18 cellular contexts compared by ENCODE assay signal in genomic region chr1:248892590-248892989, GRCh38. TPM values are rescaled to one million over a fixed set of nuclear protein-coding genes. Genes with fewer than 3 reads are reported as not detected.
DNase-seq lines count a peak whose midpoint lies in the region; ATAC-seq, FAIRE-seq and TF ChIP-seq lines count a peak whose summit lies in the region.
"Had no signal": no experiment of that assay in that cellular context is flagged by ENCODE, and none has a peak within 500 bp of the region (broad histone marks: within the 10 kb centered on the region; RNA-seq: fewer than 3 reads in every experiment).

No MANE protein-coding gene starts in this region.

- H3K79me2 ChIP-seq in K562 (ENCODE audit: control insufficient read depth, insufficient read depth, low read length): no peaks in the 10 kb centered on the region

- H3K27me3 ChIP-seq in K562 (ENCODE audit: control insufficient read depth in 2 of 2, insufficient read depth in 2 of 2, low read length in 2 of 2): no peaks in the 10 kb centered on the region
- peaks cover 0 to 7% of the 10 kb centered on the region in 2 donors for H3K27me3 ChIP-seq in small intestine (ENCODE audit: control insufficient read depth in 2 of 2, insufficient read depth in 2 of 2, low read length in 2 of 2)

- H3K9ac ChIP-seq in K562 (ENCODE audit: insufficient read depth in 1 of 2, low read depth in 2 of 2, low read length in 2 of 2): no peak overlapping the region
- H3K9ac ChIP-seq: GM23248 had no signal

- FAIRE-seq in K562 (lab: Jason Lieb, UNC) (no peak), small intestine (lab: Jason Lieb, UNC) (no peak)
- FAIRE-seq: A549, GM12892, GM18507 had no signal

- in situ Hi-C loops in K562 (cut with MboI): no loop called here
- in situ Hi-C loops in G401 (cut with HindIII; ENCODE audit: low sequenced_read_pairs): no loop called here

- WGBS in K562 (ENCODE audit: insufficient coverage, low coverage, missing lambda C conversion rate): 28% methylated on average over 1 of the region's 1 CpG
- 71 to 82% (median 78%) methylated on average over 1 of the region's 1 CpG for WGBS in small intestine, 3 donors

- H3K9me1 ChIP-seq in K562 (ENCODE audit: control insufficient read depth, insufficient read depth, low read length): no peaks in the 10 kb centered on the region

- H3K4me1 ChIP-seq in K562 (replicated peaks in 1 of 2; ENCODE audit: control insufficient read depth in 2 of 2, insufficient read depth in 2 of 2, low read length in 2 of 2) (peaks cover 33 to 38% of the 10 kb centered on the region in 2 experiments), small intestine (ENCODE audit: control insufficient read depth in 2 of 2, insufficient read depth in 1 of 2, low read depth in 1 of 2, low read length in 1 of 2) (no peaks in the 10 kb centered on the region)
- H3K4me1 ChIP-seq: A549, HAP-1 had no signal

- BruUV-seq in K562 (replicated peaks; lab: Mats Ljungman, UMichigan): no TSS peak

- no peaks in the 10 kb centered on the region for H3K4me1 Mint-ChIP-seq in activated CD4-positive, alpha-beta T cell treated with anti-CD3 and anti-CD28 coated beads, Interleukin-2, amount 10 ng/mL, durations not matched to agents 7 days and 5 days
- H3K4me1 Mint-ChIP-seq: CD4-positive, alpha-beta memory T cell had no signal

- no peak overlapping the region for H3K4me3 Mint-ChIP-seq in activated CD4-positive, alpha-beta T cell treated with anti-CD3 and anti-CD28 coated beads, Interleukin-2, amount 10 ng/mL, durations not matched to agents 7 days and 5 days
- H3K4me3 Mint-ChIP-seq: CD14-positive monocyte; CD4-positive, alpha-beta memory T cell had no signal

- no peak overlapping the region for H3K4me3 ChIP-seq in K562
- no peak overlapping the region for H3K4me3 ChIP-seq in small intestine (ENCODE audit: low read depth in 1 of 2, low read length in 2 of 2)
- H3K4me3 ChIP-seq: A549, GM23248, HAP-1 had no signal

- H3K27ac ChIP-seq in K562 (ENCODE audit: extremely low read depth, low read depth, low read length) (no peak overlapping the region), small intestine (ENCODE audit: low read depth in 1 of 2, low read length in 1 of 2) (no peak overlapping the region)
- H3K27ac ChIP-seq: 22Rv1, A549, GM23248, HL-60 had no signal

- no peaks in the 10 kb centered on the region for H3K9me3 ChIP-seq in K562 (replicated peaks; ENCODE audit: control insufficient read depth, insufficient read depth, low read depth, low read length)
- no peaks in the 10 kb centered on the region for H3K9me3 ChIP-seq in small intestine (ENCODE audit: control insufficient read depth, low read depth)
- H3K9me3 ChIP-seq: A549, HAP-1 had no signal

- no peak overlapping the region for H3K4me2 ChIP-seq in K562 (ENCODE audit: insufficient read depth, low read length)
- H3K4me2 ChIP-seq: A549 had no signal

- ATAC-seq in K562 (peak; percentile 3; the same call in 1 of the 3 replicates), left lobe of liver (no peak)

- H3K9me3 Mint-ChIP-seq in activated CD4-positive, alpha-beta T cell treated with anti-CD3 and anti-CD28 coated beads, Interleukin-2, amount 10 ng/mL, durations not matched to agents 7 days and 5 days: no peaks in the 10 kb centered on the region
- H3K9me3 Mint-ChIP-seq: CD4-positive, alpha-beta memory T cell had no signal

- CTCF ChIA-PET in K562 (lab: Yijun Ruan, JAX; ENCODE audit: low intra/inter-chr PET ratio): no interaction called here
- CTCF ChIA-PET in activated CD4-positive, alpha-beta T cell treated with anti-CD3 and anti-CD28 coated beads, Interleukin-2, amount 10 ng/mL, durations not matched to agents 7 days and 5 days (lab: Charles Lee): no interaction called here

- H2AFZ ChIP-seq in K562 (ENCODE audit: low read depth, low read length): no peak overlapping the region
- H2AFZ ChIP-seq: GM23248 had no signal

- no peak overlapping the region for H3K27ac Mint-ChIP-seq in activated CD4-positive, alpha-beta T cell treated with anti-CD3 and anti-CD28 coated beads, Interleukin-2, amount 10 ng/mL, durations not matched to agents 7 days and 5 days
- H3K27ac Mint-ChIP-seq: CD14-positive monocyte; CD4-positive, alpha-beta memory T cell had no signal

- intact Hi-C loops in K562 (cut with micrococcal nuclease): no loop called here

- DNase-seq in DMS53 (lab: John Stamatoyannopoulos, UW): peak; percentile 51
- no peak for DNase-seq in DMS53 treated with DMSO at 0.1 percent for 48 hours (lab: John Stamatoyannopoulos, UW; ENCODE audit: unreplicated experiment)
- peak in 1 of 4 experiments; percentile 57 for DNase-seq in K562 (ENCODE audit: extremely low read depth in 1 of 4, low spot score in 3 of 4)
- peak; percentile 69 for DNase-seq in small intestine
- DNase-seq in G401 (ENCODE audit: low spot score): no peak
- no peak for DNase-seq in left lobe of liver (ENCODE audit: low spot score)
- no peak for DNase-seq in activated CD4-positive, alpha-beta T cell treated with anti-CD3 and anti-CD28 coated beads, Interleukin-2, amount 10 ng/mL, durations not matched to agents 7 days and 5 days
- DNase-seq: AML-193; CD4-positive, alpha-beta memory T cell; GDM1; GM23248 had no signal

- TF ChIP-seq EP300 in K562 (IDR thresholded peaks at IDR 0.05; ENCODE audit: low read length): no peak

- no peaks in the 10 kb centered on the region for H3K36me3 Mint-ChIP-seq in activated CD4-positive, alpha-beta T cell treated with anti-CD3 and anti-CD28 coated beads, Interleukin-2, amount 10 ng/mL, durations not matched to agents 7 days and 5 days (ENCODE audit: low read depth)
- H3K36me3 Mint-ChIP-seq: CD14-positive monocyte; CD4-positive, alpha-beta memory T cell had no signal

- no peak for TF ChIP-seq RAD21 in K562 (CRISPR knock-in tag; conservative IDR thresholded peaks at IDR 0.05 in 1 of 2, IDR thresholded peaks at IDR 0.05 in 1 of 2)

- no peaks in the 10 kb centered on the region for H3K36me3 ChIP-seq in K562 (ENCODE audit: control insufficient read depth, insufficient read depth, low read length)
- H3K36me3 ChIP-seq in small intestine (ENCODE audit: control insufficient read depth in 2 of 2, insufficient read depth in 2 of 2, low read length in 2 of 2): no peaks in the 10 kb centered on the region
- H3K36me3 ChIP-seq: HAP-1 had no signal

- H4K20me1 ChIP-seq in K562 (replicated peaks; ENCODE audit: control insufficient read depth, insufficient read depth, low read length): no peaks in the 10 kb centered on the region

- POLR2A ChIA-PET in K562 (lab: Yijun Ruan, JAX): interaction anchor here (1.8 kb wide), 1 partner anchor 8 kb away, joined by 5 read pairs; no protein-coding TSS in a partner anchor
- POLR2A ChIA-PET in activated CD4-positive, alpha-beta T cell treated with anti-CD3 and anti-CD28 coated beads, Interleukin-2, amount 10 ng/mL, durations not matched to agents 7 days and 5 days (lab: Charles Lee): no interaction called here

- peaks cover 25% of the 10 kb centered on the region for H3K27me3 Mint-ChIP-seq in activated CD4-positive, alpha-beta T cell treated with anti-CD3 and anti-CD28 coated beads, Interleukin-2, amount 10 ng/mL, durations not matched to agents 7 days and 5 days

- no peak for TF ChIP-seq CTCF in K562 (IDR thresholded peaks at IDR 0.05 in 2 of 3, conservative IDR thresholded peaks at IDR 0.05 in 1 of 3; ENCODE audit: insufficient read depth in 2 of 3, low read depth in 1 of 3, low read length in 3 of 3)

- no peak for TF ChIP-seq POLR2A in K562 (conservative IDR thresholded peaks at IDR 0.05)

RNA-seq across cellular contexts. Expression of gene PGBD2, which starts 13.4 kb away (rescaled TPM):
- total RNA-seq in K562 (2011; cell fraction: chromatin; rRNA removed; ENCODE audit: low replicate concordance): 37.0 and 45.9 TPM in 2 replicates
- total RNA-seq in K562 (2011; cell fraction: nucleolus; rRNA removed): 20.3 and 21.8 TPM in 2 replicates
- total RNA-seq in K562 (2011; cell fraction: nucleoplasm; rRNA removed): 24.5 and 28.1 TPM in 2 replicates
- total RNA-seq in K562 (2014; rRNA removed) (11.9 and 12.4 TPM in 2 replicates), K562 (2014; rRNA removed; fragmentation: Illumina TruSeq; extraction: Trizol) (13.6 and 14.0 TPM in 2 replicates), K562 (2015; rRNA removed; fragmentation: Illumina TruSeq; extraction: Trizol) (18.7 TPM in 2 replicates), K562 (2021) (12.2 and 12.4 TPM in 2 replicates), left lobe of liver (3.4 TPM)
- polyA plus RNA-seq in K562 (2011; rRNA removed) (15.2 and 19.4 TPM in 2 replicates), K562 (2014; fragmentation: Illumina TruSeq; extraction: Trizol) (10.9 and 13.2 TPM in 2 replicates), K562 (2014; fragmentation: Nextera tagmentation; extraction: Ambion mirVana) (10 to 100 TPM; 14.7 to 21.8 TPM), K562 (2014; rRNA removed) (20.8 and 21.6 TPM in 2 replicates), small intestine (10 to 100 TPM in 1 of 3 donors, 1 to 10 TPM in 2; 3.8 to 11.0 (median 6.5) TPM)
- polyA plus RNA-seq in K562 (2011; cell fraction: cytosol; rRNA removed): 6.8 and 10.4 TPM in 2 replicates
- polyA plus RNA-seq in K562 (2011; cell fraction: nucleus; rRNA removed): 42.5 and 50.0 TPM in 2 replicates
- polyA plus RNA-seq in K562 (2012): 11.7 and 11.9 TPM in 2 replicates
- polyA minus RNA-seq in K562 (2011; rRNA and poly(A)+ RNA removed): 21.3 and 22.7 TPM in 2 replicates
- polyA minus RNA-seq in K562 (2011; cell fraction: cytosol; rRNA and poly(A)+ RNA removed): 5.0 and 5.8 TPM in 2 replicates
- 8.5 and 12.0 TPM in 2 replicates for polyA minus RNA-seq in K562 (2011; cell fraction: nucleus; rRNA and poly(A)+ RNA removed)
- total RNA-seq in G401 (2014; rRNA removed; shearing (Covaris generic)): 5.3 and 10.0 TPM in 2 replicates
- 1 to 10 TPM; 4.1 to 5.1 TPM for total RNA-seq in activated CD4-positive, alpha-beta T cell treated with anti-CD3 and anti-CD28 coated beads, Interleukin-2, amount 10 ng/mL, durations not matched to agents 7 days and 5 days

RNA-seq across cellular contexts. Expression of gene ZNF692, which starts 33.7 kb away (rescaled TPM):
- total RNA-seq in K562 (2011; cell fraction: chromatin; rRNA removed; ENCODE audit: low replicate concordance): 236 and 421 TPM in 2 replicates
- total RNA-seq in K562 (2011; cell fraction: nucleolus; rRNA removed): 304 and 320 TPM in 2 replicates
- total RNA-seq in K562 (2011; cell fraction: nucleoplasm; rRNA removed): 263 and 277 TPM in 2 replicates
- total RNA-seq in K562 (2014; rRNA removed) (55.9 and 63.3 TPM in 2 replicates), K562 (2014; rRNA removed; fragmentation: Illumina TruSeq; extraction: Trizol) (20.5 and 27.3 TPM in 2 replicates), K562 (2015; rRNA removed; fragmentation: Illumina TruSeq; extraction: Trizol) (40.1 and 43.3 TPM in 2 replicates), K562 (2021) (62.9 and 73.7 TPM in 2 replicates), left lobe of liver (20.2 TPM)
- polyA plus RNA-seq in K562 (2011; rRNA removed) (84.9 and 129 TPM in 2 replicates), K562 (2014; fragmentation: Illumina TruSeq; extraction: Trizol) (59.9 and 69.6 TPM in 2 replicates), K562 (2014; fragmentation: Nextera tagmentation; extraction: Ambion mirVana) (10 to 100 TPM in 1 of 2 experiments, 1 to 10 TPM in 1; 8.4 to 10.5 TPM), K562 (2014; rRNA removed) (141 and 143 TPM in 2 replicates), small intestine (100 to 1,000 TPM in 1 of 3 donors, 10 to 100 TPM in 2; 42.2 to 124 (median 94.0) TPM)
- polyA plus RNA-seq in K562 (2011; cell fraction: cytosol; rRNA removed): 100 and 109 TPM in 2 replicates
- polyA plus RNA-seq in K562 (2011; cell fraction: nucleus; rRNA removed): 1,169 and 1,324 TPM in 2 replicates
- 58.7 and 101 TPM in 2 replicates for polyA plus RNA-seq in K562 (2012)
- polyA minus RNA-seq in K562 (2011; rRNA and poly(A)+ RNA removed): 26.6 and 29.0 TPM in 2 replicates
- 9.8 and 20.9 TPM in 2 replicates for polyA minus RNA-seq in K562 (2011; cell fraction: cytosol; rRNA and poly(A)+ RNA removed)
- polyA minus RNA-seq in K562 (2011; cell fraction: nucleus; rRNA and poly(A)+ RNA removed): 114 and 127 TPM in 2 replicates
- 7.9 and 12.7 TPM in 2 replicates for total RNA-seq in G401 (2014; rRNA removed; shearing (Covaris generic))
- 10 to 100 TPM; 55.5 to 57.6 TPM for total RNA-seq in activated CD4-positive, alpha-beta T cell treated with anti-CD3 and anti-CD28 coated beads, Interleukin-2, amount 10 ng/mL, durations not matched to agents 7 days and 5 days

RNA-seq across cellular contexts. Expression of gene ZNF672, which starts 54.6 kb away (rescaled TPM):
- 34.4 and 79.5 TPM in 2 replicates for total RNA-seq in K562 (2011; cell fraction: chromatin; rRNA removed; ENCODE audit: low replicate concordance)
- 65.9 and 72.4 TPM in 2 replicates for total RNA-seq in K562 (2011; cell fraction: nucleolus; rRNA removed)
- 48.4 and 53.1 TPM in 2 replicates for total RNA-seq in K562 (2011; cell fraction: nucleoplasm; rRNA removed)
- total RNA-seq in K562 (2014; rRNA removed): 40.0 and 54.3 TPM in 2 replicates
- 11.9 and 12.3 TPM in 2 replicates for total RNA-seq in K562 (2014; rRNA removed; fragmentation: Illumina TruSeq; extraction: Trizol)
- 18.7 and 18.9 TPM in 2 replicates for total RNA-seq in K562 (2015; rRNA removed; fragmentation: Illumina TruSeq; extraction: Trizol)
- total RNA-seq in K562 (2021): 57.9 and 61.2 TPM in 2 replicates
- 50.6 and 51.5 TPM in 2 replicates for polyA plus RNA-seq in K562 (2011; rRNA removed)
- polyA plus RNA-seq in K562 (2011; cell fraction: cytosol; rRNA removed): 71.7 and 126 TPM in 2 replicates
- 54.1 and 88.1 TPM in 2 replicates for polyA plus RNA-seq in K562 (2011; cell fraction: nucleus; rRNA removed)
- 32.4 and 38.9 TPM in 2 replicates for polyA plus RNA-seq in K562 (2012)
- polyA plus RNA-seq in K562 (2014; fragmentation: Illumina TruSeq; extraction: Trizol): 20.3 and 24.1 TPM in 2 replicates
- polyA plus RNA-seq in K562 (2014; fragmentation: Nextera tagmentation; extraction: Ambion mirVana): 1 to 10 TPM; 1.9 to 3.1 TPM
- 39.9 and 40.8 TPM in 2 replicates for polyA plus RNA-seq in K562 (2014; rRNA removed)
- 34.0 and 51.2 TPM in 2 replicates for polyA minus RNA-seq in K562 (2011; rRNA and poly(A)+ RNA removed)
- 40.2 and 43.1 TPM in 2 replicates for polyA minus RNA-seq in K562 (2011; cell fraction: cytosol; rRNA and poly(A)+ RNA removed)
- polyA minus RNA-seq in K562 (2011; cell fraction: nucleus; rRNA and poly(A)+ RNA removed): 39.4 and 43.4 TPM in 2 replicates
- 10 to 100 TPM; 17.2 to 25.7 (median 20.8) TPM for polyA plus RNA-seq in small intestine
- total RNA-seq in G401 (2014; rRNA removed; shearing (Covaris generic)): 57.1 and 63.1 TPM in 2 replicates
- 19.6 TPM for total RNA-seq in left lobe of liver
- 10 to 100 TPM; 46.5 to 56.9 TPM for total RNA-seq in activated CD4-positive, alpha-beta T cell treated with anti-CD3 and anti-CD28 coated beads, Interleukin-2, amount 10 ng/mL, durations not matched to agents 7 days and 5 days

Comparison
In these comparisons a context has a peak if more than half of its experiments do, and no peak if none do; other contexts are left out.
1. DNase-seq: peak in DMS53 (single experiment) and small intestine (single experiment); none in DMS53 treated with DMSO at 0.1 percent for 48 hours (single experiment), G401 (single experiment), left lobe of liver (single experiment) and activated CD4-positive, alpha-beta T cell treated with anti-CD3 and anti-CD28 coated beads, Interleukin-2, amount 10 ng/mL, durations not matched to agents 7 days and 5 days (single experiment).